In the genomic region with DNA sequence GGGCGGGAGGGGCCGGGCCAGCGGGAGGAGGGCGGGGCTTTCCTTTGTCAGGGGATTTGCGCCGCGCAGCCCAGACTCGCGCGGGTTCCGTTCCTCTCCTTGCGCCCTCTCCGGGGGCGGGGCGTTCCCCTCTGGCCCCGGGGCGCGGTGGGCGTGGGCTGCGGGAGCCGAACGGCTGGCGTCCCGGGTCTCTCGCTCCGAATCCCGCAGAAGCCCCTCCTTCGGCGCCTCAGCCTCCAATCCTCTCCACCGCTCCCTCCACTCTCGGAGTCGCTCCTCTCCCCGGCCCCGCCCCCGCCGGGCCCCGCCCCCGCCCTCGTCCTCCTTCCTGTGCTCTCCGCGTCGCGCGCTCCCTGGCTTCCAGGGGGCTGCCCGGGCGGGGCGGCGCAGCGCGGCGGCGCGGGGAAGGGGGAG, we compare ENCODE assay signal across 8 cellular contexts.
DNase-seq lines count a peak whose midpoint lies in the region; ATAC-seq and TF ChIP-seq lines count a peak whose summit lies in the region.

No MANE protein-coding gene starts in this region.

- H3K36me3 ChIP-seq in esophagus (ENCODE audit: control insufficient read depth in 2 of 2, insufficient read depth in 2 of 2, low read length in 1 of 2), result peaks cover 4 to 6% of the 10 kb centered on the region in 2 donors
- peaks cover 4% of the 10 kb centered on the region for H3K36me3 ChIP-seq in mucosa of stomach (ENCODE audit: control insufficient read depth, insufficient read depth, low read length)

- H3K4me3 Mint-ChIP-seq in Calu3 (ENCODE audit: low read depth, unreplicated experiment), result peak overlapping the region; percentile 95
- H3K4me3 Mint-ChIP-seq in IgD-negative memory B cell, result peak overlapping the region; percentile 33 to 91 (median 86)
- H3K4me3 Mint-ChIP-seq in activated T-cell treated with anti-CD3 and anti-CD28 coated beads, Interleukin-2, amount 50 U/mL, for 24 hours, result peak overlapping the region; percentile 83

- CTCF ChIA-PET in Calu3 (lab: Charles Lee), result interaction anchor here (0.6 to 3.7 kb wide), 5 partner anchors 10 to 1051 kb away, joined by 3 to 30 read pairs (median 5); no protein-coding TSS in a partner anchor

- H3K36me3 Mint-ChIP-seq in Calu3 (ENCODE audit: insufficient read depth, unreplicated experiment), result peaks cover 71% of the 10 kb centered on the region
- no peaks in the 10 kb centered on the region for H3K36me3 Mint-ChIP-seq in IgD-negative memory B cell
- H3K36me3 Mint-ChIP-seq in activated T-cell treated with anti-CD3 and anti-CD28 coated beads, Interleukin-2, amount 50 U/mL, for 24 hours (ENCODE audit: low read depth), result peaks cover 27% of the 10 kb centered on the region

- no TSS peak for BruUV-seq in Calu3 (replicated peaks; lab: Mats Ljungman, UMichigan)

- peak overlapping the region; percentile 87 to 89 for H3K27ac ChIP-seq in esophagus (ENCODE audit: low read depth in 2 of 2, low read length in 1 of 2)

- H3K9me3 ChIP-seq in esophagus (ENCODE audit: control insufficient read depth in 2 of 2, insufficient read depth in 1 of 2, low read depth in 1 of 2, low read length in 1 of 2) (no peaks in the 10 kb centered on the region), mucosa of stomach (ENCODE audit: control insufficient read depth, low read length) (no peaks in the 10 kb centered on the region)

- H3K9me3 Mint-ChIP-seq in Calu3 (ENCODE audit: low read depth, unreplicated experiment), result no peaks in the 10 kb centered on the region
- no peaks in the 10 kb centered on the region for H3K9me3 Mint-ChIP-seq in IgD-negative memory B cell
- H3K9me3 Mint-ChIP-seq in activated T-cell treated with anti-CD3 and anti-CD28 coated beads, Interleukin-2, amount 50 U/mL, for 24 hours, result no peaks in the 10 kb centered on the region

- H3K27ac Mint-ChIP-seq in Calu3 (ENCODE audit: unreplicated experiment) (peak overlapping the region; percentile 93), IgD-negative memory B cell (no peak overlapping the region)
- no peak overlapping the region for H3K27ac Mint-ChIP-seq in activated T-cell treated with anti-CD3 and anti-CD28 coated beads, Interleukin-2, amount 50 U/mL, for 24 hours

- peak; percentile 58 for ATAC-seq in GM21576 (IDR thresholded peaks at IDR 0.05; ENCODE audit: unreplicated experiment)

- intact Hi-C loops in Calu3 (cut with micrococcal nuclease; ENCODE audit: unreplicated experiment), result loop anchor here (1.0 kb wide), 1 partner anchor 13 kb away; no protein-coding TSS in a partner anchor

- H3K27me3 ChIP-seq in esophagus (ENCODE audit: control insufficient read depth in 1 of 2, insufficient read depth in 2 of 2, low read length in 2 of 2), result no peaks in the 10 kb centered on the region
- no peaks in the 10 kb centered on the region for H3K27me3 ChIP-seq in mucosa of stomach (ENCODE audit: control insufficient read depth, insufficient read depth, low read length)

- TF ChIP-seq CTCF in Calu3 (IDR thresholded peaks at IDR 0.05; ENCODE audit: unreplicated experiment), result no peak

- H3K4me1 ChIP-seq in esophagus (ENCODE audit: control insufficient read depth in 2 of 2, insufficient read depth in 2 of 2, low read length in 1 of 2) (peaks cover 6 to 7% of the 10 kb centered on the region in 2 donors), mucosa of stomach (ENCODE audit: control insufficient read depth, insufficient read depth, low read length) (peaks cover 22% of the 10 kb centered on the region)

- H3K4me3 ChIP-seq in esophagus (ENCODE audit: low read depth in 1 of 2, low read length in 2 of 2) (peak overlapping the region; percentile 75 to 81), mucosa of stomach (ENCODE audit: low read length) (no peak overlapping the region)

- H3K9ac ChIP-seq in mucosa of stomach (ENCODE audit: low read length), result peak overlapping the region; percentile 70

- H3K4me1 Mint-ChIP-seq in Calu3 (ENCODE audit: low read depth, unreplicated experiment) (peaks cover 39% of the 10 kb centered on the region), IgD-negative memory B cell (peaks cover 22 to 34% (median 23%) of the 10 kb centered on the region in 3 donors)
- peaks cover 63% of the 10 kb centered on the region for H3K4me1 Mint-ChIP-seq in activated T-cell treated with anti-CD3 and anti-CD28 coated beads, Interleukin-2, amount 50 U/mL, for 24 hours (ENCODE audit: low read depth)

- 0 to 1% methylated on average over 16 to 53 of the region's 53 CpGs for WGBS in esophagus, 2 donors

- peak; percentile 98 for DNase-seq in Calu3
- peak; percentile 43 for DNase-seq in OCI-M2 (lab: John Stamatoyannopoulos, UW; ENCODE audit: unreplicated experiment)
- peak; percentile 87 for DNase-seq in activated T-cell treated with anti-CD3 and anti-CD28 coated beads, Interleukin-2, amount 50 U/mL, for 24 hours
- DNase-seq in stimulated activated CD8-positive, alpha-beta memory T cell treated with anti-CD3 and anti-CD28 coated beads, Interleukin-4, amount 100 ng/mL, for 48 hours, result peak; percentile 87

- H3K27me3 Mint-ChIP-seq in Calu3 (ENCODE audit: unreplicated experiment), result no peaks in the 10 kb centered on the region
- H3K27me3 Mint-ChIP-seq in IgD-negative memory B cell, result no peaks in the 10 kb centered on the region
- no peaks in the 10 kb centered on the region for H3K27me3 Mint-ChIP-seq in activated T-cell treated with anti-CD3 and anti-CD28 coated beads, Interleukin-2, amount 50 U/mL, for 24 hours

Comparison
In these comparisons a context has a peak if more than half of its experiments do, and no peak if none do; other contexts are left out.
1. DNase-seq: peak in every context shown above with its lines; median percentile 98 in Calu3; 87 in activated T-cell treated with anti-CD3 and anti-CD28 coated beads, Interleukin-2, amount 50 U/mL, for 24 hours; 87 in stimulated activated CD8-positive, alpha-beta memory T cell treated with anti-CD3 and anti-CD28 coated beads, Interleukin-4, amount 100 ng/mL, for 48 hours; 43 in OCI-M2.